2 cellular contexts compared by ENCODE assay signal in genomic region chr12:96305665-96306064, GRCh38.
TF ChIP-seq lines count a peak whose summit lies in the region.

No MANE protein-coding gene starts in this region.

TF ChIP-seq in IMR-90, 13 proteins besides CTCF, POLR2A, EP300 and RAD21:
- TF ChIP-seq USF2 (IDR thresholded peaks at IDR 0.05; ENCODE audit: low read depth, low read length) (no peak), MAZ (IDR thresholded peaks at IDR 0.05; ENCODE audit: borderline replicate concordance, low read depth, low read length) (no peak), NFE2L2 (IDR thresholded peaks at IDR 0.05; ENCODE audit: low read depth, low read length) (no peak), RFX5 (IDR thresholded peaks at IDR 0.05; ENCODE audit: low read depth, low read length) (no peak), MXI1 (IDR thresholded peaks at IDR 0.05; ENCODE audit: borderline replicate concordance, low read depth, low read length) (no peak), SMC3 (IDR thresholded peaks at IDR 0.05; ENCODE audit: low read depth, low read length) (no peak), BHLHE40 (IDR thresholded peaks at IDR 0.05; ENCODE audit: low read depth, low read length) (no peak), FOS (IDR thresholded peaks at IDR 0.05; ENCODE audit: low read depth, low read length) (no peak), CHD1 (IDR thresholded peaks at IDR 0.05; ENCODE audit: low read depth, low read length) (no peak), MAFK (IDR thresholded peaks at IDR 0.05; ENCODE audit: low read depth, low read length) (no peak), CEBPB (IDR thresholded peaks at IDR 0.05; ENCODE audit: low read depth, low read length) (no peak), ELK1 (IDR thresholded peaks at IDR 0.05; ENCODE audit: borderline replicate concordance, low read depth, low read length) (no peak), RCOR1 (IDR thresholded peaks at IDR 0.05; ENCODE audit: insufficient replicate concordance, low read length) (no peak)

TF ChIP-seq in H1, 55 proteins besides CTCF, POLR2A, EP300 and RAD21:
- TF ChIP-seq SIRT6 (IDR thresholded peaks at IDR 0.05; ENCODE audit: low read length), result no peak
- TF ChIP-seq CREB1 (IDR thresholded peaks at IDR 0.05), result no peak
- TF ChIP-seq CHD7 (IDR thresholded peaks at IDR 0.05; ENCODE audit: insufficient replicate concordance, low read length), result no peak
TF ChIP-seq in H1: peak in this region for 0.
